Comparison of ENCODE assay signal across 8 cellular contexts in genomic region chr16:30774367-30775130, GRCh38. TPM values are rescaled to one million over a fixed set of nuclear protein-coding genes. Genes with fewer than 3 reads are reported as not detected.
A peak's percentile ranks its signal among the peaks of the same experiment; 100 is the strongest.
DNase-seq lines count a peak whose midpoint lies in the region; ATAC-seq lines count a peak whose summit lies in the region.

No MANE protein-coding gene starts in this region.

- H3K27ac Mint-ChIP-seq in activated naive CD4-positive, alpha-beta T cell treated with anti-CD3 and anti-CD28 coated beads for 36 hours: peak overlapping the region; percentile 93

- H3K18ac ChIP-seq in mesendoderm (ENCODE audit: low read length): no peak overlapping the region

- WGBS in mesendoderm (ENCODE audit: extremely low coverage, insufficient coverage, low lambda C conversion rate): no CpG with 5 or more reads among the region's 8 CpGs

- no peaks in the 10 kb centered on the region for H3K27me3 Mint-ChIP-seq in activated naive CD4-positive, alpha-beta T cell treated with anti-CD3 and anti-CD28 coated beads for 36 hours (ENCODE audit: low read depth)

- peak overlapping the region; percentile 67 for H3K56ac ChIP-seq in mesendoderm (ENCODE audit: low read length)

- peaks cover 14% of the 10 kb centered on the region for H3K36me3 ChIP-seq in mesendoderm (ENCODE audit: control insufficient read depth, insufficient read depth, low read length)

- no peak overlapping the region for H2BK5ac ChIP-seq in mesendoderm (ENCODE audit: low read length)

- no peak overlapping the region for H3K23ac ChIP-seq in mesendoderm (ENCODE audit: low read length)

- no peak overlapping the region for H4K5ac ChIP-seq in mesendoderm (ENCODE audit: low read length)

- no peaks in the 10 kb centered on the region for H3K4me1 ChIP-seq in mesendoderm (ENCODE audit: control insufficient read depth, low read depth, low read length)

- DNase-seq in activated naive CD4-positive, alpha-beta T cell treated with anti-CD3 and anti-CD28 coated beads for 36 hours: no peak
- DNase-seq in activated naive CD4-positive, alpha-beta T cell treated with anti-CD3 and anti-CD28 coated beads, Interleukin-2, amount 50 U/mL, for 16 hours: no peak
- DNase-seq in mesendoderm (peak; percentile 18), HuH-7.5 (ENCODE audit: low spot score) (no peak), NCI-H1417 treated with DMSO at 0.1 percent for 48 hours (lab: John Stamatoyannopoulos, UW) (no peak)
- DNase-seq in stimulated activated CD4-positive, alpha-beta T cell treated with anti-CD3 and anti-CD28 coated beads, Interleukin-4, amount 100 ng/mL, for 1 hour: no peak

- no peak overlapping the region for H2AK5ac ChIP-seq in mesendoderm (ENCODE audit: low read length)

- H3K27ac ChIP-seq in cingulate gyrus (ENCODE audit: low read depth, low read length) (peak overlapping the region; percentile 89), mesendoderm (ENCODE audit: low read depth, low read length) (no peak overlapping the region)

- no peaks in the 10 kb centered on the region for H3K27me3 ChIP-seq in mesendoderm (ENCODE audit: insufficient read depth, low read length, poor library complexity)

- H4K8ac ChIP-seq in mesendoderm (ENCODE audit: low read depth, low read length): no peak overlapping the region

- no peaks in the 10 kb centered on the region for H3K79me1 ChIP-seq in mesendoderm (ENCODE audit: low read length)

- intact Hi-C loops in activated naive CD4-positive, alpha-beta T cell treated with anti-CD3 and anti-CD28 coated beads for 36 hours (cut with micrococcal nuclease): loop anchor here (1.0 kb wide), 4 partner anchors 12 to 148 kb away; partner anchors contain the start of genes CFAP119, PHKG2 and RNF40

- no peak overlapping the region for H2BK15ac ChIP-seq in mesendoderm (replicated peaks; ENCODE audit: low read depth)

- H3K4me1 Mint-ChIP-seq in activated naive CD4-positive, alpha-beta T cell treated with anti-CD3 and anti-CD28 coated beads for 36 hours (ENCODE audit: low read depth): peaks cover 17% of the 10 kb centered on the region

- H3K9me3 Mint-ChIP-seq in activated naive CD4-positive, alpha-beta T cell treated with anti-CD3 and anti-CD28 coated beads for 36 hours: no peaks in the 10 kb centered on the region

- no peak overlapping the region for H3K4ac ChIP-seq in mesendoderm (ENCODE audit: low read depth, low read length)

- H3K79me2 ChIP-seq in mesendoderm (ENCODE audit: control insufficient read depth, insufficient read depth, low read length): no peaks in the 10 kb centered on the region

- H3K4me2 ChIP-seq in mesendoderm (ENCODE audit: low read length): peak overlapping the region; percentile 39

- ATAC-seq in HG03175 (IDR thresholded peaks at IDR 0.05; ENCODE audit: unreplicated experiment): no peak

- peaks cover 26% of the 10 kb centered on the region for H3K36me3 Mint-ChIP-seq in activated naive CD4-positive, alpha-beta T cell treated with anti-CD3 and anti-CD28 coated beads for 36 hours (ENCODE audit: low read depth)

- no peak overlapping the region for H3K4me3 ChIP-seq in mesendoderm (ENCODE audit: low read length)

- CTCF ChIA-PET in activated naive CD4-positive, alpha-beta T cell treated with anti-CD3 and anti-CD28 coated beads for 36 hours (lab: Charles Lee): interaction anchor here (0.7 to 1.5 kb wide), 3 partner anchors 10 to 40 kb away, joined by 3 to 4 read pairs (median 3); no protein-coding TSS in a partner anchor

- H3K9ac ChIP-seq in mesendoderm (ENCODE audit: low read length): peak overlapping the region; percentile 72

- peak overlapping the region; percentile 95 for H3K4me3 Mint-ChIP-seq in activated naive CD4-positive, alpha-beta T cell treated with anti-CD3 and anti-CD28 coated beads for 36 hours

- H2BK120ac ChIP-seq in mesendoderm (ENCODE audit: low read depth, low read length): no peak overlapping the region

RNA-seq across cellular contexts. Expression of gene RNF40, which starts 12.4 kb away (rescaled TPM):
- 10 to 100 TPM; 51.1 to 61.0 TPM for total RNA-seq in activated naive CD4-positive, alpha-beta T cell treated with anti-CD3 and anti-CD28 coated beads for 36 hours
- 42.9 TPM for polyA plus RNA-seq in mesendoderm (2013, experiment 1 of 2)
- 41.1 TPM for polyA plus RNA-seq in mesendoderm (2013, experiment 2 of 2)

RNA-seq across cellular contexts. Expression of gene ZNF629, which starts 12.5 kb away (rescaled TPM):
- total RNA-seq in activated naive CD4-positive, alpha-beta T cell treated with anti-CD3 and anti-CD28 coated beads for 36 hours: 1 to 10 TPM; 2.1 to 2.3 TPM
- polyA plus RNA-seq in mesendoderm (2013, experiment 1 of 2): 10.8 TPM
- polyA plus RNA-seq in mesendoderm (2013, experiment 2 of 2): 10.3 TPM

RNA-seq across cellular contexts. Expression of gene CFAP119, which starts 12.7 kb away (rescaled TPM):
- 1 to 10 TPM; 2.0 to 2.3 TPM for total RNA-seq in activated naive CD4-positive, alpha-beta T cell treated with anti-CD3 and anti-CD28 coated beads for 36 hours
- polyA plus RNA-seq in mesendoderm (2013, experiment 1 of 2): 3.4 TPM
- 2.5 TPM for polyA plus RNA-seq in mesendoderm (2013, experiment 2 of 2)

RNA-seq across cellular contexts. Expression of gene PHKG2, which starts 26.3 kb away (rescaled TPM):
- total RNA-seq in activated naive CD4-positive, alpha-beta T cell treated with anti-CD3 and anti-CD28 coated beads for 36 hours: 10 to 100 TPM; 23.3 to 26.4 TPM
- 24.5 TPM for polyA plus RNA-seq in mesendoderm (2013, experiment 1 of 2)
- 24.1 TPM for polyA plus RNA-seq in mesendoderm (2013, experiment 2 of 2)
